In genomic region chr7:1124164-1124563, GRCh38 we compare ENCODE assay signal across 1 cellular context.
TF ChIP-seq lines count a peak whose summit lies in the region.

No MANE protein-coding gene starts in this region.

TF ChIP-seq in HepG2, 621 proteins besides CTCF, POLR2A, EP300 and RAD21 (continued from another document):
- TF ChIP-seq ZHX2 (IDR thresholded peaks at IDR 0.05; ENCODE audit: low read depth) (no peak), ZHX2 (CRISPR knock-in tag; IDR thresholded peaks at IDR 0.05; ENCODE audit: borderline replicate concordance) (no peak), SETDB1 (CRISPR knock-in tag; IDR thresholded peaks at IDR 0.05; ENCODE audit: borderline replicate concordance) (no peak), ZNF577 (CRISPR knock-in tag; IDR thresholded peaks at IDR 0.05; ENCODE audit: borderline replicate concordance, low read depth) (no peak), GABPA (IDR thresholded peaks at IDR 0.05; ENCODE audit: low read depth, low read length) (no peak), GABPA (CRISPR knock-in tag; IDR thresholded peaks at IDR 0.05; ENCODE audit: low read depth) (no peak), TOPORS (CRISPR knock-in tag; IDR thresholded peaks at IDR 0.05) (no peak), ZNF629 (CRISPR knock-in tag; conservative IDR thresholded peaks at IDR 0.05) (no peak), ZNF292 (CRISPR knock-in tag; IDR thresholded peaks at IDR 0.05; ENCODE audit: borderline replicate concordance, low read depth) (no peak), TBL1XR1 (IDR thresholded peaks at IDR 0.05; ENCODE audit: borderline replicate concordance, low read length, partially characterized antibody) (no peak), BORCS8-MEF2B (CRISPR knock-in tag; IDR thresholded peaks at IDR 0.05) (no peak)
